ENCODE assay signal across 26 cellular contexts in the genomic region with DNA sequence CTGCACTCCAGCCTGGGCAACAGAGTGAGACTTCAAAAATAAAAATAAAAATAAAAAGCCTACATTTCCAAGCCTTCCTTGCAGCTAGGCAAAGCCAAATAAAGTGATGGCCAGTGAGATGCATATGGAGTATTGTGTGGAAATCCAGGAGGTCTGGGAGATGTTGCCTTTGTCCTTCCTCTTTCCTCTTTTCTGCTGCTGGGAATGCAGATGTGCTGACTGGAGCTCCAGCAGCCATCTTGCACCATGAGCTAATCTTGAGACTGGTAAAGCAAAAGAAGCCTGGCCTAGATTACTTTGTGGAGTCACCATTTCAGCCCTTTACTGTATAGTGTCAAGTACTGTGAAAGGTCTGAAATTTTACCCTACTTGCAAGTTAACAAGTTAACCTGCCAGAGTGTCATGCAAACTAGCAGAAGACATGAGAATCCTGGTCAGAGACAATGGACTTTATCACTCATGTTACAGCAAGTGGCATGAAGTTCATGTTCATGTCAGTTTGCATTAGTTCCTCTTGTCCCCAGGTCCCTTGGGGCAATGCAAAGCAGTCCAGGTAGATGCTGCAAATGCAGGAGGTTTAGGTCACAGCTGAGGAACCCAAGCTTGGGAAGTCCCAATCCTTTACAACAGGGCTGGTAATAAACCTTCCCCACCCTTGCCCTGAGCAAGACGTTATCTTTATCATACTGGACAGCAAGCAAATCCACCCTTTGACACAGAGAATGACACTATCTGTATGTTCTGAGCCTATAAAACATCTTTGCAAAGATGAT.
A peak's percentile ranks its signal among the peaks of the same experiment; 100 is the strongest.
DNase-seq lines count a peak whose midpoint lies in the region; ATAC-seq and TF ChIP-seq lines count a peak whose summit lies in the region.
"Had no signal": no experiment of that assay in that cellular context is flagged by ENCODE, and none has a peak within 500 bp of the region (broad histone marks: within the 10 kb centered on the region; RNA-seq: fewer than 3 reads in every experiment).

No MANE protein-coding gene starts in this region.

- H3K27me3 Mint-ChIP-seq in mesothelial cell of epicardium (ENCODE audit: low read depth) = peaks cover 10% of the 10 kb centered on the region

- H3K79me2 ChIP-seq in DOHH2 (ENCODE audit: control insufficient read depth, low read length) = no peaks in the 10 kb centered on the region
- H3K79me2 ChIP-seq in hepatocyte = no peaks in the 10 kb centered on the region

- H3K27ac ChIP-seq in DOHH2 (ENCODE audit: low read depth, low read length) (peak overlapping the region; percentile 45), hepatocyte (peak overlapping the region; percentile 57)
- H3K27ac ChIP-seq in effector memory CD4-positive, alpha-beta T cell (ENCODE audit: insufficient read depth, low read length, poor library complexity, severe bottlenecking) = no peak overlapping the region
- H3K27ac ChIP-seq: A549, BLaER1, coronary artery, HL-60, PC-9, SJSA1, upper lobe of right lung, WERI-Rb-1 had no signal

- whole genome bisulfite sequencing in hepatocyte (ENCODE audit: low lambda C conversion rate, missing lambda C conversion rate) = 33% methylated on average over 1 of the region's 1 CpG

- no peaks in the 10 kb centered on the region for H3K9me3 ChIP-seq in DOHH2 (ENCODE audit: control insufficient read depth, insufficient read depth, low read length)
- H3K9me3 ChIP-seq in hepatocyte (ENCODE audit: low read depth) = no peaks in the 10 kb centered on the region
- no peaks in the 10 kb centered on the region for H3K9me3 ChIP-seq in effector memory CD4-positive, alpha-beta T cell (ENCODE audit: control insufficient read depth, low read length)
- H3K9me3 ChIP-seq: A549, BLaER1, neutrophil, SJSA1, upper lobe of right lung had no signal

- peaks cover 73% of the 10 kb centered on the region for H3K4me1 ChIP-seq in DOHH2 (ENCODE audit: control insufficient read depth, low read length)
- peaks cover 21% of the 10 kb centered on the region for H3K4me1 ChIP-seq in hepatocyte (ENCODE audit: insufficient read depth)
- H3K4me1 ChIP-seq in effector memory CD4-positive, alpha-beta T cell (ENCODE audit: control insufficient read depth, insufficient read depth, low read length, poor library complexity, severe bottlenecking) = no peaks in the 10 kb centered on the region
- H3K4me1 ChIP-seq: SJSA1, upper lobe of right lung had no signal

- DNase-seq in GM20000 (ENCODE audit: low spot score) (peak; percentile 36), NCI-H526 (lab: John Stamatoyannopoulos, UW) (peak; percentile 77 to 86), hepatocyte (ENCODE audit: low spot score) (peak; percentile 32), sciatic nerve (ENCODE audit: low spot score) (no peak), ureter (ENCODE audit: low spot score) (no peak), mesothelial cell of epicardium (ENCODE audit: low spot score in 2 of 2, unreplicated experiment in 2 of 2) (no peak)
- DNase-seq in effector memory CD4-positive, alpha-beta T cell = no peak
- DNase-seq: activated CD8-positive, alpha-beta memory T cell treated with anti-CD3 and anti-CD28 coated beads, Interleukin-2, amount 50 U/mL, for 48 hours; activated effector memory CD4-positive, alpha-beta T cell treated with anti-CD3 and anti-CD28 coated beads, Interleukin-2, amount 50 U/mL, for 16 hours; Calu3; head of caudate nucleus; immature natural killer cell; MM.1S; PC-9; spleen; stimulated activated CD4-positive, alpha-beta T cell treated with anti-CD3 and anti-CD28 coated beads, Interleukin-4, amount 100 ng/mL, for 4 hours; upper lobe of right lung; WERI-Rb-1 had no signal

- H3K27me3 ChIP-seq in DOHH2 (ENCODE audit: control insufficient read depth, low read length) (no peaks in the 10 kb centered on the region), hepatocyte (no peaks in the 10 kb centered on the region)
- H3K27me3 ChIP-seq in effector memory CD4-positive, alpha-beta T cell (replicated peaks; ENCODE audit: control insufficient read depth, insufficient read depth, low read length, poor library complexity, severe bottlenecking) = no peaks in the 10 kb centered on the region
- H3K27me3 ChIP-seq: BLaER1, neutrophil, SJSA1 had no signal

- H3K27ac Mint-ChIP-seq in mesothelial cell of epicardium = no peak overlapping the region
- H3K27ac Mint-ChIP-seq: immature natural killer cell; T-helper 1 cell treated with Interleukin-12 subunit alpha and Interleukin-12 subunit beta and Interleukin-4 antibody, amounts not matched to agents 30 μg/mL and 1 μg/mL, for 36 hours had no signal

- no peak overlapping the region for H2AFZ ChIP-seq in hepatocyte
- H2AFZ ChIP-seq: PC-9 had no signal

- peak overlapping the region; percentile 51 for H3K4me3 ChIP-seq in DOHH2 (ENCODE audit: low read length)
- no peak overlapping the region for H3K4me3 ChIP-seq in hepatocyte
- H3K4me3 ChIP-seq in effector memory CD4-positive, alpha-beta T cell (ENCODE audit: insufficient read depth, low read depth, low read length, poor library complexity, severe bottlenecking) = no peak overlapping the region
- H3K4me3 ChIP-seq: A549, BLaER1, coronary artery, PC-9, SJSA1, spleen, upper lobe of right lung had no signal

- intact Hi-C loops in sciatic nerve (cut with DNase I) = no loop called here

- H3F3A ChIP-seq in DOHH2 (ENCODE audit: control insufficient read depth, insufficient read depth) = no peaks in the 10 kb centered on the region

- H3K9me2 ChIP-seq in DOHH2 (replicated peaks; ENCODE audit: control insufficient read depth, low read length) (no peaks in the 10 kb centered on the region), hepatocyte (replicated peaks; ENCODE audit: insufficient read depth) (no peaks in the 10 kb centered on the region)

- no peak for ATAC-seq in sciatic nerve
- ATAC-seq: A549, upper lobe of right lung had no signal

- no peak for TF ChIP-seq CTCF in DOHH2 (IDR thresholded peaks at IDR 0.05; ENCODE audit: low read depth, low read length, poor library complexity, severe bottlenecking)
- TF ChIP-seq CTCF in GM20000 (IDR thresholded peaks at IDR 0.05; ENCODE audit: extremely low read depth, missing control alignments) = no peak
- no peak for TF ChIP-seq CTCF in hepatocyte (IDR thresholded peaks at IDR 0.05; ENCODE audit: poor library complexity)
- no peak for TF ChIP-seq CTCF in mesothelial cell of epicardium (IDR thresholded peaks at IDR 0.05; ENCODE audit: unreplicated experiment)

- H3K4me2 ChIP-seq in DOHH2 (ENCODE audit: low read length) = peak overlapping the region; percentile 64
- H3K4me2 ChIP-seq in hepatocyte = no peak overlapping the region
- H3K4me2 ChIP-seq: A549, BLaER1, PC-9 had no signal

- H3K4me3 Mint-ChIP-seq in mesothelial cell of epicardium = no peak overlapping the region
- H3K4me3 Mint-ChIP-seq: immature natural killer cell; T-helper 1 cell treated with Interleukin-12 subunit alpha and Interleukin-12 subunit beta and Interleukin-4 antibody, amounts not matched to agents 30 μg/mL and 1 μg/mL, for 36 hours had no signal

- H3K4me1 Mint-ChIP-seq in mesothelial cell of epicardium = peaks cover 8% of the 10 kb centered on the region
- H3K4me1 Mint-ChIP-seq: immature natural killer cell had no signal

- H3K9me3 Mint-ChIP-seq in mesothelial cell of epicardium = no peaks in the 10 kb centered on the region
- H3K9me3 Mint-ChIP-seq: immature natural killer cell; T-helper 1 cell treated with Interleukin-12 subunit alpha and Interleukin-12 subunit beta and Interleukin-4 antibody, amounts not matched to agents 30 μg/mL and 1 μg/mL, for 36 hours had no signal

- H4K20me1 ChIP-seq in DOHH2 (ENCODE audit: control insufficient read depth, insufficient read depth, low read depth, low read length) = no peaks in the 10 kb centered on the region
- no peaks in the 10 kb centered on the region for H4K20me1 ChIP-seq in hepatocyte (ENCODE audit: insufficient read depth, poor library complexity, severe bottlenecking)
- H4K20me1 ChIP-seq: BLaER1 had no signal

- H3K36me3 Mint-ChIP-seq in mesothelial cell of epicardium = no peaks in the 10 kb centered on the region
- H3K36me3 Mint-ChIP-seq: immature natural killer cell had no signal

- no peaks in the 10 kb centered on the region for H3K36me3 ChIP-seq in DOHH2 (ENCODE audit: control insufficient read depth, low read length)
- no peaks in the 10 kb centered on the region for H3K36me3 ChIP-seq in hepatocyte (replicated peaks; ENCODE audit: insufficient read depth, low read depth)
- no peaks in the 10 kb centered on the region for H3K36me3 ChIP-seq in effector memory CD4-positive, alpha-beta T cell (ENCODE audit: control insufficient read depth, insufficient read depth, low read length)
- H3K36me3 ChIP-seq: BLaER1, neutrophil, SJSA1, spleen, upper lobe of right lung, WERI-Rb-1 had no signal

Comparison
In these comparisons a context has a peak if more than half of its experiments do, and no peak if none do; other contexts are left out.
1. DNase-seq: peak in GM20000 (single experiment), NCI-H526 (2 of 2) and hepatocyte (single experiment); none in effector memory CD4-positive, alpha-beta T cell (0 of 3), sciatic nerve (single experiment), ureter (single experiment) and mesothelial cell of epicardium (0 of 2).